ENCODE assay signal across 23 cellular contexts in the genomic region with DNA sequence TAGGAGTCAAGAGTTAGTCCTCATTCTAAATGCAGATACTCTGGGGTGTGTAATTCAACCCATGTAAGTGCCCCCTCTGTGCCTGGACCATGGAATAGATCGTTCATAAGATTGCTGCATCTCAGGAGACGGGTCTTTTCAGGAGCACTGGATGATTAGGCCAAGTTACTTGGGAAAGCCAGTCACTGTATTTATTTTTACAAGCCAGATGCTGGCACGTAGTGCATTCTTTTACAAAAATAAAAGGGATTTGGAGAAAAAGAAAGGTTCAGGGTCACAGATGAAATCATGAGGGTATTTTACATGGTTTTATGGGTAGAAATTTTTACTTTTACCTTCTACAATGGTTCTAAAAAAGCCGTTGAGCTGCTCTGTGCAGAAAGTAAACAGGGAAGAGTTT.
"Had no signal": no experiment of that assay in that cellular context is flagged by ENCODE, and none has a peak within 500 bp of the region (broad histone marks: within the 10 kb centered on the region; RNA-seq: fewer than 3 reads in every experiment).

No MANE protein-coding gene starts in this region.

- H3K4me3 ChIP-seq: adrenal gland, gastroesophageal sphincter, prostate gland, right atrium auricular region, transverse colon had no signal

- H3K9me3 ChIP-seq: adrenal gland, gastroesophageal sphincter, prostate gland, right atrium auricular region, transverse colon had no signal

- H3K4me1 ChIP-seq: adrenal gland, prostate gland, transverse colon had no signal

- DNase-seq: activated CD4-positive, alpha-beta T cell treated with anti-CD3 and anti-CD28 coated beads for 1 hour; activated CD4-positive, alpha-beta T cell treated with anti-CD3 and anti-CD28 coated beads, Interleukin-2, amount 50 U/mL, for 1 hour; activated CD8-positive, alpha-beta T cell treated with anti-CD3 and anti-CD28 coated beads, Interleukin-2, amount 10 ng/mL, durations not matched to agents 7 days and 5 days; adrenal gland; effector CD8-positive, alpha-beta T cell; erythroblast; head of caudate nucleus; hypothalamus; left ventricle myocardium superior; mammary epithelial cell; midbrain; stimulated activated CD4-positive, alpha-beta T cell treated with anti-CD3 and anti-CD28 coated beads, Interleukin-4, amount 100 ng/mL, for 24 hours; substantia nigra; T-helper 9 cell; transverse colon had no signal

- H3K36me3 ChIP-seq: adrenal gland, gastroesophageal sphincter, prostate gland, right atrium auricular region, transverse colon had no signal

- H3K27me3 Mint-ChIP-seq: dendritic cell treated with granulocyte-macrophage colony-stimulating factor and Interleukin-4, amounts not matched to agents 40 ng/mL and 50 ng/mL, for 4 days; stimulated activated naive CD8-positive, alpha-beta T cell treated with anti-CD3 and anti-CD28 coated beads, Interleukin-15, Interleukin-2, amounts not matched to agents 100 ng/mL and 50 ng/mL, for 24 hours had no signal

- H3K4me3 Mint-ChIP-seq: activated CD8-positive, alpha-beta T cell treated with anti-CD3 and anti-CD28 coated beads, Interleukin-2, amount 10 ng/mL, durations not matched to agents 7 days and 5 days; activated T-helper 1 cell treated with anti-CD3 and anti-CD28 coated beads, Interleukin-12 subunit alpha, Interleukin-12 subunit beta, Interleukin-2, Interleukin-4 antibody, amounts not matched to agents 30 ng/mL and 10 ng/mL and 1 ng/mL, durations not matched to agents 14 hours and 24 hours and 36 hours; dendritic cell treated with granulocyte-macrophage colony-stimulating factor and Interleukin-4, amounts not matched to agents 40 ng/mL and 50 ng/mL, for 4 days; natural killer cell treated with Interleukin-12 subunit alpha and Interleukin-12 subunit beta and Interleukin-15 and Interleukin-18, amount 100 ng/mL, for 72 hours; stimulated activated naive CD8-positive, alpha-beta T cell treated with anti-CD3 and anti-CD28 coated beads, Interleukin-15, Interleukin-2, amounts not matched to agents 100 ng/mL and 50 ng/mL, for 24 hours had no signal

- H3K9me3 Mint-ChIP-seq: activated naive CD4-positive, alpha-beta T cell treated with anti-CD3 and anti-CD28 coated beads, Interleukin-2, amount 50 U/mL, for 72 hours; activated T-helper 1 cell treated with anti-CD3 and anti-CD28 coated beads, Interleukin-12 subunit alpha, Interleukin-12 subunit beta, Interleukin-2, Interleukin-4 antibody, amounts not matched to agents 30 ng/mL and 10 ng/mL and 1 ng/mL, durations not matched to agents 14 hours and 24 hours and 36 hours; dendritic cell treated with granulocyte-macrophage colony-stimulating factor and Interleukin-4, amounts not matched to agents 40 ng/mL and 50 ng/mL, for 4 days; natural killer cell treated with Interleukin-12 subunit alpha and Interleukin-12 subunit beta and Interleukin-15 and Interleukin-18, amount 100 ng/mL, for 72 hours; stimulated activated naive CD8-positive, alpha-beta T cell treated with anti-CD3 and anti-CD28 coated beads, Interleukin-15, Interleukin-2, amounts not matched to agents 100 ng/mL and 50 ng/mL, for 24 hours had no signal

- H3K27ac ChIP-seq: adrenal gland, gastroesophageal sphincter, prostate gland, right atrium auricular region, transverse colon had no signal

- H3K27me3 ChIP-seq: adrenal gland, gastroesophageal sphincter, right atrium auricular region, transverse colon had no signal

- H3K36me3 Mint-ChIP-seq: activated naive CD4-positive, alpha-beta T cell treated with anti-CD3 and anti-CD28 coated beads, Interleukin-2, amount 50 U/mL, for 72 hours; natural killer cell treated with Interleukin-12 subunit alpha and Interleukin-12 subunit beta and Interleukin-15 and Interleukin-18, amount 100 ng/mL, for 72 hours had no signal

- H3K27ac Mint-ChIP-seq: activated CD8-positive, alpha-beta T cell treated with anti-CD3 and anti-CD28 coated beads, Interleukin-2, amount 10 ng/mL, durations not matched to agents 7 days and 5 days; activated naive CD4-positive, alpha-beta T cell treated with anti-CD3 and anti-CD28 coated beads, Interleukin-2, amount 50 U/mL, for 72 hours; activated T-helper 1 cell treated with anti-CD3 and anti-CD28 coated beads, Interleukin-12 subunit alpha, Interleukin-12 subunit beta, Interleukin-2, Interleukin-4 antibody, amounts not matched to agents 30 ng/mL and 10 ng/mL and 1 ng/mL, durations not matched to agents 14 hours and 24 hours and 36 hours; dendritic cell treated with granulocyte-macrophage colony-stimulating factor and Interleukin-4, amounts not matched to agents 40 ng/mL and 50 ng/mL, for 4 days; natural killer cell treated with Interleukin-12 subunit alpha and Interleukin-12 subunit beta and Interleukin-15 and Interleukin-18, amount 100 ng/mL, for 72 hours; stimulated activated naive CD8-positive, alpha-beta T cell treated with anti-CD3 and anti-CD28 coated beads, Interleukin-15, Interleukin-2, amounts not matched to agents 100 ng/mL and 50 ng/mL, for 24 hours had no signal
